25 cellular contexts compared by ENCODE assay signal in the genomic region with DNA sequence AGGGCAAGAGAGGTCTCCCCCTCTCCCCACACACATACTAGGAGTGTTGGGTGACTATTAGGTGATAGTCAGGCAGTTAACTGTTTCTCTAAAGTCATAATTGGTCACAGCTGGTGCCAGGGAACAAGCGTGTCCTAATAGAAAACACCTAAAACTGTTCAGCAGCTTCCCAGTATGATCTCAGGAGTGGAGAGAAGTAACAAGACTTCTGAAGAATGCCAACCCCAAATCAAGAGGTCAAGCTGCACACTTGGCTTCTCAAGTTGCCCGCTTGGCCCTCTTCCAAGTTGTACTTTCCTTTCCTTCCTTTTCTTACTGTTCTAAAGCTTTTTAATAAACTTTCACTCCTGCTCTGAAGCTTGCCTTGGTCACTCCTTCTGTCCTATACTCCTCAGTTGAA. TPM values are rescaled to one million over a fixed set of nuclear protein-coding genes. Genes with fewer than 3 reads are reported as not detected.
DNase-seq lines count a peak whose midpoint lies in the region; ATAC-seq and TF ChIP-seq lines count a peak whose summit lies in the region.
"Had no signal": no experiment of that assay in that cellular context is flagged by ENCODE, and none has a peak within 500 bp of the region (broad histone marks: within the 10 kb centered on the region; RNA-seq: fewer than 3 reads in every experiment).

No MANE protein-coding gene starts in this region.

- H3K27ac ChIP-seq in left lung = no peak overlapping the region
- H3K27ac ChIP-seq in vagina = no peak overlapping the region
- H3K27ac ChIP-seq: coronary artery, KMS-11, prostate gland, SJSA1, stomach, tibial nerve had no signal

- TF ChIP-seq POLR2A in vagina (IDR thresholded peaks at IDR 0.05) = no peak

- no peak overlapping the region for H3K27ac Mint-ChIP-seq in activated CD4-positive, alpha-beta T cell treated with anti-CD3 and anti-CD28 coated beads, Interleukin-2, amount 10 ng/mL, durations not matched to agents 24 days and 14 days
- peak overlapping the region; percentile 68 to 73 for H3K27ac Mint-ChIP-seq in T-cell
- peak overlapping the region; percentile 84 for H3K27ac Mint-ChIP-seq in stimulated activated effector memory CD8-positive, alpha-beta T cell treated with anti-CD3 and anti-CD28 coated beads, Interleukin-12 subunit alpha, Interleukin-12 subunit beta, amount 100 ng/mL, for 72 hours
- H3K27ac Mint-ChIP-seq: activated CD4-positive, alpha-beta T cell treated with anti-CD3 and anti-CD28 coated beads, Interleukin-2, amount 10 ng/mL, durations not matched to agents 7 days and 5 days; endodermal cell had no signal

- intact Hi-C loops in activated CD4-positive, alpha-beta T cell treated with anti-CD3 and anti-CD28 coated beads, Interleukin-2, amount 10 ng/mL, durations not matched to agents 24 days and 14 days (cut with micrococcal nuclease) = no loop called here
- intact Hi-C loops in left lung (cut with DNase I) (loop anchor here in 1 of 2 donors (10.0 kb wide), 1 partner anchor 252 kb away; no protein-coding TSS in a partner anchor), vagina (cut with DNase I) (loop anchor here (10.0 kb wide), 1 partner anchor 182 kb away; no protein-coding TSS in a partner anchor)

- CTCF ChIA-PET in T-cell (lab: Charles Lee) = interaction anchor here in 1 of 2 donors (0.8 to 1.1 kb wide), 2 partner anchors 16 kb away, joined by 3 to 4 read pairs; no protein-coding TSS in a partner anchor

- H3K36me3 ChIP-seq in left lung (no peaks in the 10 kb centered on the region), vagina (no peaks in the 10 kb centered on the region)
- H3K36me3 ChIP-seq: prostate gland, SJSA1, stomach, tibial nerve had no signal

- H3K4me1 ChIP-seq in left lung (peaks cover 6 to 33% of the 10 kb centered on the region in 2 donors), vagina (peaks cover 11% of the 10 kb centered on the region)
- H3K4me1 ChIP-seq: prostate gland, tibial nerve had no signal

- H3K4me3 Mint-ChIP-seq in activated CD4-positive, alpha-beta T cell treated with anti-CD3 and anti-CD28 coated beads, Interleukin-2, amount 10 ng/mL, durations not matched to agents 24 days and 14 days = no peak overlapping the region
- H3K4me3 Mint-ChIP-seq in T-cell = no peak overlapping the region
- H3K4me3 Mint-ChIP-seq in stimulated activated effector memory CD8-positive, alpha-beta T cell treated with anti-CD3 and anti-CD28 coated beads, Interleukin-12 subunit alpha, Interleukin-12 subunit beta, amount 100 ng/mL, for 72 hours = no peak overlapping the region
- H3K4me3 Mint-ChIP-seq: activated CD4-positive, alpha-beta T cell treated with anti-CD3 and anti-CD28 coated beads, Interleukin-2, amount 10 ng/mL, durations not matched to agents 7 days and 5 days; endodermal cell had no signal

- H3K27me3 ChIP-seq in left lung (no peaks in the 10 kb centered on the region), vagina (no peaks in the 10 kb centered on the region)
- H3K27me3 ChIP-seq: SJSA1, stomach, tibial nerve had no signal

- no peak for TF ChIP-seq CTCF in left lung (IDR thresholded peaks at IDR 0.05)
- TF ChIP-seq CTCF in vagina (IDR thresholded peaks at IDR 0.05) = no peak

- POLR2A ChIA-PET in T-cell (lab: Charles Lee) = no interaction called here

- peak; percentile 48 for DNase-seq in activated CD4-positive, alpha-beta T cell treated with anti-CD3 and anti-CD28 coated beads, Interleukin-2, amount 10 ng/mL, durations not matched to agents 24 days and 14 days
- no peak for DNase-seq in activated CD4-positive, alpha-beta T cell treated with anti-CD3 and anti-CD28 coated beads, Interleukin-2, amount 50 U/mL, for 1 hour
- DNase-seq in T-cell = no peak
- DNase-seq in left lung = no peak
- DNase-seq in stimulated activated effector memory CD8-positive, alpha-beta T cell treated with anti-CD3 and anti-CD28 coated beads, Interleukin-12 subunit alpha, Interleukin-12 subunit beta, amount 100 ng/mL, for 72 hours (ENCODE audit: low spot score in 2 of 2) = no peak
- no peak for DNase-seq in UCSD-AML1 (lab: John Stamatoyannopoulos, UW; ENCODE audit: unreplicated experiment)
- DNase-seq in vagina (ENCODE audit: extremely low spot score in 2 of 2) = no peak
- DNase-seq in OCI-M2 (lab: John Stamatoyannopoulos, UW; ENCODE audit: unreplicated experiment) = no peak
- DNase-seq: activated CD4-positive, alpha-beta T cell treated with anti-CD3 and anti-CD28 coated beads, Interleukin-2, amount 10 ng/mL, durations not matched to agents 7 days and 5 days; activated CD8-positive, alpha-beta memory T cell treated with anti-CD3 and anti-CD28 coated beads, Interleukin-2, amount 50 U/mL, for 4 hours; activated gamma-delta T cell; Calu3; endodermal cell; GOT3; left ventricle myocardium superior; NCI-H1694; NCI-H2171; NCI-H524 treated with DMSO at 0.1 percent for 48 hours; stomach; T-helper 1 cell had no signal

- peaks cover 32% of the 10 kb centered on the region for H3K4me1 Mint-ChIP-seq in activated CD4-positive, alpha-beta T cell treated with anti-CD3 and anti-CD28 coated beads, Interleukin-2, amount 10 ng/mL, durations not matched to agents 24 days and 14 days
- H3K4me1 Mint-ChIP-seq in T-cell = peaks cover 20 to 32% (median 24%) of the 10 kb centered on the region in 3 donors
- H3K4me1 Mint-ChIP-seq in stimulated activated effector memory CD8-positive, alpha-beta T cell treated with anti-CD3 and anti-CD28 coated beads, Interleukin-12 subunit alpha, Interleukin-12 subunit beta, amount 100 ng/mL, for 72 hours = peaks cover 35% of the 10 kb centered on the region

- no peaks in the 10 kb centered on the region for H3K9me3 Mint-ChIP-seq in activated CD4-positive, alpha-beta T cell treated with anti-CD3 and anti-CD28 coated beads, Interleukin-2, amount 10 ng/mL, durations not matched to agents 24 days and 14 days
- H3K9me3 Mint-ChIP-seq in T-cell = no peaks in the 10 kb centered on the region
- no peaks in the 10 kb centered on the region for H3K9me3 Mint-ChIP-seq in stimulated activated effector memory CD8-positive, alpha-beta T cell treated with anti-CD3 and anti-CD28 coated beads, Interleukin-12 subunit alpha, Interleukin-12 subunit beta, amount 100 ng/mL, for 72 hours
- H3K9me3 Mint-ChIP-seq: activated CD4-positive, alpha-beta T cell treated with anti-CD3 and anti-CD28 coated beads, Interleukin-2, amount 10 ng/mL, durations not matched to agents 7 days and 5 days; endodermal cell had no signal

- H3K36me3 Mint-ChIP-seq in activated CD4-positive, alpha-beta T cell treated with anti-CD3 and anti-CD28 coated beads, Interleukin-2, amount 10 ng/mL, durations not matched to agents 24 days and 14 days (ENCODE audit: low read depth) = peaks cover 70% of the 10 kb centered on the region
- peaks cover 57% of the 10 kb centered on the region for H3K36me3 Mint-ChIP-seq in T-cell
- peaks cover 85% of the 10 kb centered on the region for H3K36me3 Mint-ChIP-seq in stimulated activated effector memory CD8-positive, alpha-beta T cell treated with anti-CD3 and anti-CD28 coated beads, Interleukin-12 subunit alpha, Interleukin-12 subunit beta, amount 100 ng/mL, for 72 hours

- H3K4me3 ChIP-seq in left lung (no peak overlapping the region), vagina (no peak overlapping the region)
- H3K4me3 ChIP-seq: coronary artery, prostate gland, SJSA1, stomach, tibial nerve had no signal

- no peak for ATAC-seq in T-cell (replicated peaks in 1 of 4)
- peak; percentile 65 for ATAC-seq in left lung
- no peak for ATAC-seq in stimulated activated effector memory CD8-positive, alpha-beta T cell treated with anti-CD3 and anti-CD28 coated beads, Interleukin-12 subunit alpha, Interleukin-12 subunit beta, amount 100 ng/mL, for 72 hours
- ATAC-seq: left ventricle myocardium superior had no signal

- no peaks in the 10 kb centered on the region for H3K27me3 Mint-ChIP-seq in activated CD4-positive, alpha-beta T cell treated with anti-CD3 and anti-CD28 coated beads, Interleukin-2, amount 10 ng/mL, durations not matched to agents 24 days and 14 days
- no peaks in the 10 kb centered on the region for H3K27me3 Mint-ChIP-seq in T-cell
- H3K27me3 Mint-ChIP-seq: activated CD4-positive, alpha-beta T cell treated with anti-CD3 and anti-CD28 coated beads, Interleukin-2, amount 10 ng/mL, durations not matched to agents 7 days and 5 days had no signal

- H3K9me3 ChIP-seq in left lung = no peaks in the 10 kb centered on the region
- no peaks in the 10 kb centered on the region for H3K9me3 ChIP-seq in vagina
- H3K9me3 ChIP-seq: prostate gland, SJSA1, stomach, tibial nerve had no signal

RNA-seq across cellular contexts. Expression of gene STAT1, which starts 22.4 kb away (rescaled TPM):
- 152 and 160 TPM in 2 replicates for total RNA-seq in activated CD4-positive, alpha-beta T cell treated with anti-CD3 and anti-CD28 coated beads, Interleukin-2, amount 10 ng/mL, durations not matched to agents 24 days and 14 days
- total RNA-seq in T-cell (100 to 1,000 TPM in 3 of 5 donors, 10 to 100 TPM in 2; 77.6 to 229 (median 152) TPM), left lung (100 to 1,000 TPM; 118 to 144 TPM), vagina (35.6 TPM)
